ENCODE assay signal across 8 cellular contexts in the genomic region with DNA sequence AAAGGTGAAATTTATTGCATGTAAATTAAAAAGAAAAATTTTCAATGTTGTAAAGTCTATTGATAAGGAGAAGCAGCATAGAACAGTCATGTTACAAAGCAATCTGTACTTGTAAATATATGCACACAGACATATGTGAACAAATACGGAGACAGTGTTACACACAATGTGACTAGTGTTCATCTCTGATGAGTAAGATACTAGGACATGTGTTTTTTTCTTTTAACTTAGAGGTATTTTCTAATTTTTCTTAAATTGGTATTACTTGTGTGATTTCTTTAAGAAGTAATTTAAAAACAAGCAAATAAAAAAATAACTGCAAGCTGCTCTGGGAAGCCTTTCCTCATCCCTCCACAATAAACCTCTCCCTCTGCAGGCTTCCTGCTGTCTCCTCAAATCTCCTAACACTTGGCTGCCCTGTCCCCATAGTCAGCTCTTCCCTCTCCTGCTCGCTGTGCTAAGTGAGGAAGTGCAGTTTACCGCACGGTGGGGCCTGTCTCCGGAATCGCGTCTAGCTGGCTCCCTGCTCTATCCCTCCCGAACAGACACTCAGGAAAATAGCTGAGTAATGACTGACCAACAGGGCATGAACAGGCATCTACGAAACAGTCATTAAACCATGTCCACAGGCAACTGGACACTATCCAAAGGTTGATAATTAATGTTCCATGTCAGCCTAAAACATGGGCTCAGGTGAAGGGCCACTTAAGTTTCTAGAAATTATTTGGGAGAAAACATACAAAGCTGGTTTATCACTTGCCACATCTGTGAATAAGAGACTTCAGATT. TPM values are rescaled to one million over a fixed set of nuclear protein-coding genes. Genes with fewer than 3 reads are reported as not detected.
DNase-seq lines count a peak whose midpoint lies in the region; ATAC-seq and TF ChIP-seq lines count a peak whose summit lies in the region.

No MANE protein-coding gene starts in this region.

- H3K27ac ChIP-seq in BLaER1 = no peak overlapping the region
- peak overlapping the region; percentile 1 to 79 (median 54) for H3K27ac ChIP-seq in heart right ventricle
- peak overlapping the region; percentile 57 to 60 for H3K27ac ChIP-seq in prostate gland

- peak overlapping the region; percentile 26; the same call in 1 of the 2 replicates for H3K4me2 ChIP-seq in BLaER1

- H3K9ac ChIP-seq in BLaER1 = no peak overlapping the region

- H3K9me3 ChIP-seq in BLaER1 (no peaks in the 10 kb centered on the region), heart right ventricle (no peaks in the 10 kb centered on the region), prostate gland (no peaks in the 10 kb centered on the region)

- no peak for TF ChIP-seq POLR2A in prostate gland (IDR thresholded peaks at IDR 0.05)

- H4K20me1 ChIP-seq in BLaER1 = no peaks in the 10 kb centered on the region; the same call in 1 of the 2 replicates

- intact Hi-C loops in heart right ventricle (cut with DNase I) (loop anchor here in 3 of 10 donors (5.0 kb wide), 3 partner anchors 37 to 207 kb away; a partner anchor contains a TSS), prostate gland (cut with DNase I) (loop anchor here (5.0 kb wide), 1 partner anchor 37 kb away; a partner anchor contains a TSS)

- peak; percentile 93 for DNase-seq in M059J (ENCODE audit: low read depth)
- peak; percentile 34 for DNase-seq in amniotic stem cell (lab: John Stamatoyannopoulos, UW)
- peak; percentile 57 to 64 for DNase-seq in heart right ventricle
- DNase-seq in prostate gland (ENCODE audit: low spot score) = peak; percentile 62
- DNase-seq in RKO (ENCODE audit: low spot score) = no peak

- TF ChIP-seq CTCF in heart right ventricle (IDR thresholded peaks at IDR 0.05) (peak in 5 of 9 donors; percentile 12 to 49 (median 41)), prostate gland (IDR thresholded peaks at IDR 0.05) (peak in 3 of 4 experiments; percentile 11 to 27 (median 17))

- H3K4me3 ChIP-seq in BLaER1 = no peak overlapping the region
- H3K4me3 ChIP-seq in heart right ventricle = no peak overlapping the region
- H3K4me3 ChIP-seq in prostate gland = no peak overlapping the region

- 7 to 8% methylated on average over 9 of the region's 9 CpGs for WGBS in heart right ventricle, 2 donors
- 6% methylated on average over 9 of the region's 9 CpGs for WGBS in prostate gland

- ATAC-seq in heart right ventricle (peak; percentile 93 to 97 (median 96)), HG02870 (IDR thresholded peaks at IDR 0.05; ENCODE audit: unreplicated experiment) (no peak), HG03469 (IDR thresholded peaks at IDR 0.05; ENCODE audit: unreplicated experiment) (no peak)

- no peaks in the 10 kb centered on the region for H3K36me3 ChIP-seq in BLaER1
- no peaks in the 10 kb centered on the region for H3K36me3 ChIP-seq in heart right ventricle
- H3K36me3 ChIP-seq in prostate gland = no peaks in the 10 kb centered on the region

- H3K27me3 ChIP-seq in BLaER1 (no peaks in the 10 kb centered on the region), heart right ventricle (no peaks in the 10 kb centered on the region), prostate gland (replicated peaks; ENCODE audit: insufficient read depth) (no peaks in the 10 kb centered on the region)

- H3K4me1 ChIP-seq in BLaER1 (peaks cover 23% of the 10 kb centered on the region), heart right ventricle (peaks cover 8 to 39% (median 29%) of the 10 kb centered on the region in 9 donors), prostate gland (replicated peaks) (no peaks in the 10 kb centered on the region)

RNA-seq across cellular contexts. Expression of a gene that starts 35.9 kb away (rescaled TPM):
- 15.2 and 18.4 TPM in 2 replicates for total RNA-seq in M059J (2014; rRNA removed; shearing (Covaris generic))
- total RNA-seq in heart right ventricle (10 to 100 TPM in 8 of 10 donors, 1 to 10 TPM in 2; 7.3 to 14.6 (median 12.1) TPM), prostate gland (10 to 100 TPM; 46.9 to 57.7 TPM)
- 1 to 10 TPM; 4.5 to 4.6 TPM for polyA plus RNA-seq in heart right ventricle

RNA-seq across cellular contexts. Expression of a gene that starts 56.1 kb away (rescaled TPM):
- total RNA-seq in M059J (2014; rRNA removed; shearing (Covaris generic)) = 28.9 and 33.6 TPM in 2 replicates
- total RNA-seq in heart right ventricle (10 to 100 TPM in 3 of 10 donors, 1 to 10 TPM in 7; 6.6 to 19.9 (median 7.9) TPM), prostate gland (100 to 1,000 TPM in 1 of 2 donors, 10 to 100 TPM in 1; 10.7 to 133 TPM)
- 10 to 100 TPM; 12.0 to 18.0 TPM for polyA plus RNA-seq in heart right ventricle

Comparison
In these comparisons a context has a peak if more than half of its experiments do, and no peak if none do; other contexts are left out.
1. ATAC-seq: peak in heart right ventricle (8 of 8); none in HG02870 (single experiment) and HG03469 (single experiment).